ENCODE assay signal across 18 cellular contexts in genomic region chr12:45890276-45890675, GRCh38.
"Had no signal": no experiment of that assay in that cellular context is flagged by ENCODE, and none has a peak within 500 bp of the region (broad histone marks: within the 10 kb centered on the region; RNA-seq: fewer than 3 reads in every experiment).

No MANE protein-coding gene starts in this region.

- ATAC-seq: activated naive CD8-positive, alpha-beta T cell treated with anti-CD3 and anti-CD28 coated beads, Interleukin-2, amount 50 U/mL, for 24 hours; gastroesophageal sphincter; stimulated activated effector memory CD8-positive, alpha-beta T cell treated with anti-CD3 and anti-CD28 coated beads, Interleukin-12 subunit alpha, Interleukin-12 subunit beta, amount 100 ng/mL, for 72 hours had no signal

- H3K4me1 ChIP-seq: gastroesophageal sphincter, sigmoid colon had no signal

- H3K4me1 Mint-ChIP-seq: endodermal cell; stimulated activated effector memory CD8-positive, alpha-beta T cell treated with anti-CD3 and anti-CD28 coated beads, Interleukin-12 subunit alpha, Interleukin-12 subunit beta, amount 100 ng/mL, for 72 hours had no signal

- H3K27ac ChIP-seq: gastroesophageal sphincter, sigmoid colon, thoracic aorta had no signal

- H3K9me3 ChIP-seq: gastroesophageal sphincter, sigmoid colon, thoracic aorta had no signal

- H3K27ac Mint-ChIP-seq: activated naive CD4-positive, alpha-beta T cell treated with anti-CD3 and anti-CD28 coated beads for 36 hours; activated naive CD8-positive, alpha-beta T cell treated with anti-CD3 and anti-CD28 coated beads, Interleukin-2, amount 50 U/mL, for 24 hours; activated T-helper 2 cell treated with anti-CD3 and anti-CD28 coated beads, Interferon-gamma antibody, Interleukin-2, Interleukin-4, amounts not matched to agents 10 μg/mL and 5 μg/mL and 100 μg/mL, durations not matched to agents 14 hours and 24 hours and 36 hours; endodermal cell; mesothelial cell of epicardium; stimulated activated effector memory CD8-positive, alpha-beta T cell treated with anti-CD3 and anti-CD28 coated beads, Interleukin-12 subunit alpha, Interleukin-12 subunit beta, amount 100 ng/mL, for 72 hours had no signal

- FAIRE-seq: bronchial epithelial cell had no signal

- H3K4me3 ChIP-seq: gastroesophageal sphincter, lung, sigmoid colon, thoracic aorta had no signal

- DNase-seq: activated CD4-positive, alpha-beta T cell treated with anti-CD3 and anti-CD28 coated beads, Interleukin-2, amount 50 U/mL, for 4 hours; activated CD4-positive, CD25-positive, alpha-beta regulatory T cell treated with anti-CD3 and anti-CD28 coated beads, Interleukin-2, amount 50 U/mL, for 72 hours; activated naive CD4-positive, alpha-beta T cell treated with anti-CD3 and anti-CD28 coated beads for 36 hours; activated naive CD8-positive, alpha-beta T cell treated with anti-CD3 and anti-CD28 coated beads, Interleukin-2, amount 50 U/mL, for 24 hours; activated T-cell treated with anti-CD3 and anti-CD28 coated beads, Interleukin-2, amount 50 U/mL, for 1 hour; aorta; endodermal cell; erythroblast; islet precursor cell; sigmoid colon; T-helper 9 cell had no signal

- H3K4me3 Mint-ChIP-seq: activated naive CD4-positive, alpha-beta T cell treated with anti-CD3 and anti-CD28 coated beads for 36 hours; activated naive CD8-positive, alpha-beta T cell treated with anti-CD3 and anti-CD28 coated beads, Interleukin-2, amount 50 U/mL, for 24 hours; endodermal cell; mesothelial cell of epicardium; stimulated activated effector memory CD8-positive, alpha-beta T cell treated with anti-CD3 and anti-CD28 coated beads, Interleukin-12 subunit alpha, Interleukin-12 subunit beta, amount 100 ng/mL, for 72 hours had no signal

- H3K9me3 Mint-ChIP-seq: mesothelial cell of epicardium had no signal

- H3K27me3 ChIP-seq: gastroesophageal sphincter, sigmoid colon had no signal

- H3K27me3 Mint-ChIP-seq: activated naive CD8-positive, alpha-beta T cell treated with anti-CD3 and anti-CD28 coated beads, Interleukin-2, amount 50 U/mL, for 24 hours had no signal
